11 cellular contexts compared by ENCODE assay signal in the genomic region with DNA sequence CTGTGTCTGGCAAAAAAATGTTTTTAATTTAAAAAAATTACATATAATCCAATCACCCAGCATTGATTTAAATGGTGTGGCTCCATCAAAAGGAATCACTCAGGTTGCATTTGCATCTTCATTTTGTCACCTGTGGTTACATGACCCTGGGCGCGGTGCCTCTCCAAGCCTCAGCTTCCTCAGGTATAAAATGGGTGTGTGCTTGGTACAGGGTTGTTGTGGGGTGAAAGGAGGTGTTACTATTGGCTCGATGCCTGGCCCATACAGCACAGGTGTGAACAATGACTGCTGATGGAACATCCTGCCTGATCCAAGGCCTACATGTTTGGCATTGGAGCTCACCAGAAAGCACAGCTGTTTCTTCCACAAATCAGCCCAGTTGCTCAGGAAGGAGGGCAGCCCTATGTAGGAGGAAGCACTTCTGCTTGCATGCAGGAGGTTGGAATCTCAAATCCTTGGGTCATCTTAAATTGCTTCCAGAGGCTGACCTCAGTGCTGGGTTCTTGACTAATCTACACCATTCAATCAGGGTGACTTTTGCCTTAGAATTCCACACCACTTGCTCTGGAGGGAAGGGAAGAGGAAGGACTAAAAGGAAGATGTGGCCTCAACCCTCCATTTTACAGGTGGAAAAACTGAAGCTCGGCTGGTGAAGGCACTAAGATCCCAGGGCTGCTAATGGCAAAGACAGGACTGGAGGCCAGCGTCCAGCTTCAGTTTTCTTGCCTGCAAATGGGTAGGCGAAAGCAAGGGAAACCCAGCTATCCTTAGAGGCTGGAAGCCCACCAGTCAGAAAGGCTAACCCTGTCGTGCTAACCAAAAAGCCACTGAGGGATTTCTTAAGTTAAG. TPM values are rescaled to one million over a fixed set of nuclear protein-coding genes. Genes with fewer than 3 reads are reported as not detected.
DNase-seq lines count a peak whose midpoint lies in the region; ATAC-seq, FAIRE-seq and TF ChIP-seq lines count a peak whose summit lies in the region.
"Had no signal": no experiment of that assay in that cellular context is flagged by ENCODE, and none has a peak within 500 bp of the region (broad histone marks: within the 10 kb centered on the region; RNA-seq: fewer than 3 reads in every experiment).

No MANE protein-coding gene starts in this region.

- ATAC-seq in activated CD8-positive, alpha-beta T cell treated with anti-CD3 and anti-CD28 coated beads for 36 hours: peak; percentile 5
- no peak for ATAC-seq in GM19455 (IDR thresholded peaks at IDR 0.05; ENCODE audit: unreplicated experiment)

- peaks cover 2% of the 10 kb centered on the region for H3K27me3 Mint-ChIP-seq in activated CD8-positive, alpha-beta T cell treated with anti-CD3 and anti-CD28 coated beads for 36 hours
- no peaks in the 10 kb centered on the region for H3K27me3 Mint-ChIP-seq in activated T-helper 2 cell treated with anti-CD3 and anti-CD28 coated beads, Interferon-gamma antibody, Interleukin-2, Interleukin-4, amounts not matched to agents 10 μg/mL and 5 μg/mL and 100 μg/mL, durations not matched to agents 14 hours and 24 hours and 36 hours (ENCODE audit: low read depth)

- H3K9me3 Mint-ChIP-seq in activated CD8-positive, alpha-beta T cell treated with anti-CD3 and anti-CD28 coated beads for 36 hours: no peaks in the 10 kb centered on the region
- H3K9me3 Mint-ChIP-seq in activated T-helper 2 cell treated with anti-CD3 and anti-CD28 coated beads, Interferon-gamma antibody, Interleukin-2, Interleukin-4, amounts not matched to agents 10 μg/mL and 5 μg/mL and 100 μg/mL, durations not matched to agents 14 hours and 24 hours and 36 hours: no peaks in the 10 kb centered on the region
- H3K9me3 Mint-ChIP-seq: HFFc6 had no signal

- peak overlapping the region; percentile 98 for H3K23ac ChIP-seq in mesendoderm (ENCODE audit: low read length)

- no CpG with 5 or more reads among the region's 7 CpGs for WGBS in mesendoderm (ENCODE audit: extremely low coverage, insufficient coverage, low lambda C conversion rate)

- H3K27me3 ChIP-seq in mesendoderm (ENCODE audit: insufficient read depth, low read length, poor library complexity) (no peaks in the 10 kb centered on the region), vagina (no peaks in the 10 kb centered on the region)

- H4K8ac ChIP-seq in mesendoderm (ENCODE audit: low read depth, low read length): no peak overlapping the region

- no peaks in the 10 kb centered on the region for H3K79me1 ChIP-seq in mesendoderm (ENCODE audit: low read length)

- CTCF ChIA-PET in activated CD8-positive, alpha-beta T cell treated with anti-CD3 and anti-CD28 coated beads for 36 hours (lab: Charles Lee): interaction anchor here (0.9 to 2.8 kb wide), 5 partner anchors 10 to 299 kb away, joined by 3 to 18 read pairs (median 5); no protein-coding TSS in a partner anchor

- H2BK15ac ChIP-seq in mesendoderm (replicated peaks; ENCODE audit: low read depth): no peak overlapping the region

- intact Hi-C loops in activated CD8-positive, alpha-beta T cell treated with anti-CD3 and anti-CD28 coated beads for 36 hours (cut with micrococcal nuclease): no loop called here
- intact Hi-C loops in activated T-helper 2 cell treated with anti-CD3 and anti-CD28 coated beads, Interferon-gamma antibody, Interleukin-2, Interleukin-4, amounts not matched to agents 10 μg/mL and 5 μg/mL and 100 μg/mL, durations not matched to agents 14 hours and 24 hours and 36 hours (cut with micrococcal nuclease): no loop called here
- intact Hi-C loops in vagina (cut with DNase I): no loop called here

- H3K9ac ChIP-seq in mesendoderm (ENCODE audit: low read length): peak overlapping the region; percentile 58

- H2BK120ac ChIP-seq in mesendoderm (ENCODE audit: low read depth, low read length): peak overlapping the region; percentile 14

- H3K4me3 Mint-ChIP-seq in activated CD8-positive, alpha-beta T cell treated with anti-CD3 and anti-CD28 coated beads for 36 hours: no peak overlapping the region
- no peak overlapping the region for H3K4me3 Mint-ChIP-seq in activated T-helper 2 cell treated with anti-CD3 and anti-CD28 coated beads, Interferon-gamma antibody, Interleukin-2, Interleukin-4, amounts not matched to agents 10 μg/mL and 5 μg/mL and 100 μg/mL, durations not matched to agents 14 hours and 24 hours and 36 hours (ENCODE audit: low read depth)
- H3K4me3 Mint-ChIP-seq: HFFc6 had no signal

- TF ChIP-seq CTCF in activated CD8-positive, alpha-beta T cell treated with anti-CD3 and anti-CD28 coated beads for 36 hours (IDR thresholded peaks at IDR 0.05): no peak
- no peak for TF ChIP-seq CTCF in vagina (IDR thresholded peaks at IDR 0.05)

- peak overlapping the region; percentile 26 for H4K5ac ChIP-seq in mesendoderm (ENCODE audit: low read length)

- H2AK5ac ChIP-seq in mesendoderm (ENCODE audit: low read length): peak overlapping the region; percentile 77

- TF ChIP-seq POLR2A in vagina (IDR thresholded peaks at IDR 0.05): no peak

- H3K79me2 ChIP-seq in mesendoderm (ENCODE audit: control insufficient read depth, insufficient read depth, low read length): no peaks in the 10 kb centered on the region

- no peaks in the 10 kb centered on the region for H3K36me3 Mint-ChIP-seq in activated CD8-positive, alpha-beta T cell treated with anti-CD3 and anti-CD28 coated beads for 36 hours (ENCODE audit: low read depth)
- H3K36me3 Mint-ChIP-seq in activated T-helper 2 cell treated with anti-CD3 and anti-CD28 coated beads, Interferon-gamma antibody, Interleukin-2, Interleukin-4, amounts not matched to agents 10 μg/mL and 5 μg/mL and 100 μg/mL, durations not matched to agents 14 hours and 24 hours and 36 hours (ENCODE audit: low read depth): no peaks in the 10 kb centered on the region

- no peaks in the 10 kb centered on the region for H3K9me3 ChIP-seq in vagina

- H3K27ac ChIP-seq in mesendoderm (ENCODE audit: low read depth, low read length) (peak overlapping the region; percentile 62), vagina (no peak overlapping the region)

- H3K4me3 ChIP-seq in mesendoderm (ENCODE audit: low read length) (no peak overlapping the region), vagina (no peak overlapping the region)

- peak overlapping the region; percentile 93 for H3K27ac Mint-ChIP-seq in activated CD8-positive, alpha-beta T cell treated with anti-CD3 and anti-CD28 coated beads for 36 hours
- H3K27ac Mint-ChIP-seq in activated T-helper 2 cell treated with anti-CD3 and anti-CD28 coated beads, Interferon-gamma antibody, Interleukin-2, Interleukin-4, amounts not matched to agents 10 μg/mL and 5 μg/mL and 100 μg/mL, durations not matched to agents 14 hours and 24 hours and 36 hours: no peak overlapping the region
- H3K27ac Mint-ChIP-seq: HFFc6 had no signal

- H3K18ac ChIP-seq in mesendoderm (ENCODE audit: low read length): peak overlapping the region; percentile 1

- H3K4me2 ChIP-seq in mesendoderm (ENCODE audit: low read length): no peak overlapping the region

- H3K4me1 ChIP-seq in mesendoderm (ENCODE audit: control insufficient read depth, low read depth, low read length): peaks cover 21% of the 10 kb centered on the region
- peaks cover 38% of the 10 kb centered on the region for H3K4me1 ChIP-seq in vagina

- peaks cover 70% of the 10 kb centered on the region for H3K4me1 Mint-ChIP-seq in activated CD8-positive, alpha-beta T cell treated with anti-CD3 and anti-CD28 coated beads for 36 hours (ENCODE audit: low read depth)
- H3K4me1 Mint-ChIP-seq in activated T-helper 2 cell treated with anti-CD3 and anti-CD28 coated beads, Interferon-gamma antibody, Interleukin-2, Interleukin-4, amounts not matched to agents 10 μg/mL and 5 μg/mL and 100 μg/mL, durations not matched to agents 14 hours and 24 hours and 36 hours (ENCODE audit: low read depth): peaks cover 56% of the 10 kb centered on the region

- peak overlapping the region; percentile 57 for H3K4ac ChIP-seq in mesendoderm (ENCODE audit: low read depth, low read length)

- H3K36me3 ChIP-seq in mesendoderm (ENCODE audit: control insufficient read depth, insufficient read depth, low read length) (no peaks in the 10 kb centered on the region), vagina (no peaks in the 10 kb centered on the region)

- POLR2A ChIA-PET in activated CD8-positive, alpha-beta T cell treated with anti-CD3 and anti-CD28 coated beads for 36 hours (lab: Charles Lee): interaction anchor here (0.7 to 6.0 kb wide), 9 partner anchors 8 to 179 kb away, joined by 3 to 81 read pairs (median 4); partner anchors contain the start of gene BHLHE40

- H2BK5ac ChIP-seq in mesendoderm (ENCODE audit: low read length): peak overlapping the region; percentile 96

- FAIRE-seq in GM19239 (lab: Jason Lieb, UNC): peak; percentile 53

- peak overlapping the region; percentile 68 for H3K56ac ChIP-seq in mesendoderm (ENCODE audit: low read length)

- DNase-seq in CD1c-positive myeloid dendritic cell (ENCODE audit: extremely low spot score) (peak; percentile 85), GM19239 (ENCODE audit: insufficient read length, low spot score) (no peak), mesendoderm (no peak), LoVo (ENCODE audit: low spot score) (no peak), vagina (ENCODE audit: extremely low spot score in 2 of 2) (no peak)
- DNase-seq in activated CD8-positive, alpha-beta T cell treated with anti-CD3 and anti-CD28 coated beads for 36 hours: peak; percentile 55
- DNase-seq in activated T-helper 2 cell treated with anti-CD3 and anti-CD28 coated beads, Interferon-gamma antibody, Interleukin-2, Interleukin-4, amounts not matched to agents 10 μg/mL and 5 μg/mL and 100 μg/mL, durations not matched to agents 14 hours and 24 hours and 36 hours (ENCODE audit: low spot score): no peak
- DNase-seq: DMS153, HFFc6, NCI-H1092 had no signal

RNA-seq across cellular contexts. Expression of gene BHLHE40, which starts 31.7 kb away (rescaled TPM):
- total RNA-seq in activated CD8-positive, alpha-beta T cell treated with anti-CD3 and anti-CD28 coated beads for 36 hours: 100 to 1,000 TPM; 456 to 470 TPM
- polyA plus RNA-seq in mesendoderm (2013, experiment 1 of 2): 22.9 TPM
- 23.5 TPM for polyA plus RNA-seq in mesendoderm (2013, experiment 2 of 2)
- total RNA-seq in activated T-helper 2 cell treated with anti-CD3 and anti-CD28 coated beads, Interferon-gamma antibody, Interleukin-2, Interleukin-4, amounts not matched to agents 10 μg/mL and 5 μg/mL and 100 μg/mL, durations not matched to agents 14 hours and 24 hours and 36 hours: 421 and 425 TPM in 2 replicates
- total RNA-seq in vagina: 347 TPM

Comparison
In these comparisons a context has a peak if more than half of its experiments do, and no peak if none do; other contexts are left out.
1. DNase-seq: peak in CD1c-positive myeloid dendritic cell (single experiment) and activated CD8-positive, alpha-beta T cell treated with anti-CD3 and anti-CD28 coated beads for 36 hours (single experiment); none in GM19239 (single experiment), mesendoderm (single experiment), activated T-helper 2 cell treated with anti-CD3 and anti-CD28 coated beads, Interferon-gamma antibody, Interleukin-2, Interleukin-4, amounts not matched to agents 10 μg/mL and 5 μg/mL and 100 μg/mL, durations not matched to agents 14 hours and 24 hours and 36 hours (single experiment), LoVo (single experiment) and vagina (0 of 2).